1 cellular context compared by ENCODE assay signal in the genomic region with DNA sequence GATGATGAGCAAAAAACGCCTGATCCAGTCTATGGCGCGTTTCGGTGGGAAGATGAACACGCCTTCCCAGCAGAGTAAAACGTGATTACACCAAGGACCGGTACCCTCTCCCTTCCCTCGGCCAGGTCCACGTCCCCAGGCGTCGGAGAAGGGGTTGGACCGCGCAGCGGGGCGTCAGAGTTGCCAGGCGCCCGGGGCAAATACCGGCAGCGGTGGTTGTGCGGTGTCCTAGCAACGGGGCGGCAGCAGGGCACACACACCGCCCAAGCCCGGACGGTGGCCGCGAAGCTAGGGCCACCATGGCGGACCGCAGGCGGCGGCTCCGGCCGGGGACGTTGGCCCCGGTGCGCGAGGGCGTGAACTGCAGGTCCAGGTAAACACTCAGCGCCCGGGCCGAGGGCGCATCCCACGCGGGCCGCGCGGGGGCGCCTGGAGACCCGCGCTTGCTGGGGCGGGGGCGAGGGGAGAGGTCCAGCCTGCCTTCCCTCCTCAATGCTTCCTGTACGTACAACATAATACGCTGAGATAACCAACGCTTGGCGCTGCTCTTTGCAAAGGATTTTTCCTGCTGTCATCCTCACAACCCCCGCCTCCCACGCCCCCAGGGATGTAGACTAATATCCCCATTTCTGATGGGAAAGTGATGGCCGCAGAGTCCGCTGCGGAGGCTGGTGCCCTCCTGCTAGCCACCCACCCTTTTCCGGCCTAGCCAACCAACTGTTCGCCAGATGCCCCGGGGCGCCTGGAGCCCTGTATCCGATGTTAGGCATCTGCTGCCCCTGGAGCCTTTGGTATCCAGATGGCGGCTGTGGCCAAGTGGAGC.
TF ChIP-seq lines count a peak whose summit lies in the region.

A gene with protein sequence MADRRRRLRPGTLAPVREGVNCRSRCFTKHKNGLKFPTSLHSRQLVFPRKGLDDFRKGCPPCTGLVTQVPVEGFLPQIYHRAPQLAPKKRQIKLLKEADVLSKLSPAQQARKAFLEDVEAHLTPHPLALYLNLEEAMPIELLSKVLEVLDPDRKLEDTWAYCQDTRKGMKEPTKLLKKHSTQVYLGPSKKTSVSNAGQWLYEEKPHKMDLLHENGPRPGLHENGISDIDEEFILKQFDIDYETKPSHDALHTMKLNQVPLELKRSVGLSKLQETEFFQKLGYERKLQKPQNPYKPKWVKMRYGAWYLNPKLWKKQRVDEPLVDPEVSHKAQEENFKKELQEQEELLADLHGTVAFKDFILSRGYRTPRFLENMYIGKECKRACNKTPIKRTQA (plus strand): TSS at position 274 of the 823 bp plus-strand sequence. CDS start 26 bp downstream, at position 300.

TF ChIP-seq in HepG2, 621 proteins besides CTCF, POLR2A, EP300 and RAD21 (continued from another document and continues in another):
- TF ChIP-seq, protein P1, sequence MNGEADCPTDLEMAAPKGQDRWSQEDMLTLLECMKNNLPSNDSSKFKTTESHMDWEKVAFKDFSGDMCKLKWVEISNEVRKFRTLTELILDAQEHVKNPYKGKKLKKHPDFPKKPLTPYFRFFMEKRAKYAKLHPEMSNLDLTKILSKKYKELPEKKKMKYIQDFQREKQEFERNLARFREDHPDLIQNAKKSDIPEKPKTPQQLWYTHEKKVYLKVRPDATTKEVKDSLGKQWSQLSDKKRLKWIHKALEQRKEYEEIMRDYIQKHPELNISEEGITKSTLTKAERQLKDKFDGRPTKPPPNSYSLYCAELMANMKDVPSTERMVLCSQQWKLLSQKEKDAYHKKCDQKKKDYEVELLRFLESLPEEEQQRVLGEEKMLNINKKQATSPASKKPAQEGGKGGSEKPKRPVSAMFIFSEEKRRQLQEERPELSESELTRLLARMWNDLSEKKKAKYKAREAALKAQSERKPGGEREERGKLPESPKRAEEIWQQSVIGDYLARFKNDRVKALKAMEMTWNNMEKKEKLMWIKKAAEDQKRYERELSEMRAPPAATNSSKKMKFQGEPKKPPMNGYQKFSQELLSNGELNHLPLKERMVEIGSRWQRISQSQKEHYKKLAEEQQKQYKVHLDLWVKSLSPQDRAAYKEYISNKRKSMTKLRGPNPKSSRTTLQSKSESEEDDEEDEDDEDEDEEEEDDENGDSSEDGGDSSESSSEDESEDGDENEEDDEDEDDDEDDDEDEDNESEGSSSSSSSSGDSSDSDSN (CRISPR knock-in tag; IDR thresholded peaks at IDR 0.05): peak; percentile 79; the same call in 1 of the 2 replicates
- TF ChIP-seq ERF (CRISPR knock-in tag; IDR thresholded peaks at IDR 0.05): peak; percentile 82
- peak; percentile 95 for TF ChIP-seq RFX1 (IDR thresholded peaks at IDR 0.05)
- peak; percentile 55 for TF ChIP-seq PHF20 (CRISPR knock-in tag; IDR thresholded peaks at IDR 0.05)
- 0 out of 2 replicates have a peak, but pooled peaks have one; percentile 36 for TF ChIP-seq ZKSCAN8 (CRISPR knock-in tag; IDR thresholded peaks at IDR 0.05; ENCODE audit: borderline replicate concordance)
- TF ChIP-seq ZNF547 (CRISPR knock-in tag; IDR thresholded peaks at IDR 0.05): peak; percentile 65; the same call in 1 of the 2 replicates
- TF ChIP-seq ZNF205 (CRISPR knock-in tag; IDR thresholded peaks at IDR 0.05): peak; percentile 83
- TF ChIP-seq, protein P2, sequence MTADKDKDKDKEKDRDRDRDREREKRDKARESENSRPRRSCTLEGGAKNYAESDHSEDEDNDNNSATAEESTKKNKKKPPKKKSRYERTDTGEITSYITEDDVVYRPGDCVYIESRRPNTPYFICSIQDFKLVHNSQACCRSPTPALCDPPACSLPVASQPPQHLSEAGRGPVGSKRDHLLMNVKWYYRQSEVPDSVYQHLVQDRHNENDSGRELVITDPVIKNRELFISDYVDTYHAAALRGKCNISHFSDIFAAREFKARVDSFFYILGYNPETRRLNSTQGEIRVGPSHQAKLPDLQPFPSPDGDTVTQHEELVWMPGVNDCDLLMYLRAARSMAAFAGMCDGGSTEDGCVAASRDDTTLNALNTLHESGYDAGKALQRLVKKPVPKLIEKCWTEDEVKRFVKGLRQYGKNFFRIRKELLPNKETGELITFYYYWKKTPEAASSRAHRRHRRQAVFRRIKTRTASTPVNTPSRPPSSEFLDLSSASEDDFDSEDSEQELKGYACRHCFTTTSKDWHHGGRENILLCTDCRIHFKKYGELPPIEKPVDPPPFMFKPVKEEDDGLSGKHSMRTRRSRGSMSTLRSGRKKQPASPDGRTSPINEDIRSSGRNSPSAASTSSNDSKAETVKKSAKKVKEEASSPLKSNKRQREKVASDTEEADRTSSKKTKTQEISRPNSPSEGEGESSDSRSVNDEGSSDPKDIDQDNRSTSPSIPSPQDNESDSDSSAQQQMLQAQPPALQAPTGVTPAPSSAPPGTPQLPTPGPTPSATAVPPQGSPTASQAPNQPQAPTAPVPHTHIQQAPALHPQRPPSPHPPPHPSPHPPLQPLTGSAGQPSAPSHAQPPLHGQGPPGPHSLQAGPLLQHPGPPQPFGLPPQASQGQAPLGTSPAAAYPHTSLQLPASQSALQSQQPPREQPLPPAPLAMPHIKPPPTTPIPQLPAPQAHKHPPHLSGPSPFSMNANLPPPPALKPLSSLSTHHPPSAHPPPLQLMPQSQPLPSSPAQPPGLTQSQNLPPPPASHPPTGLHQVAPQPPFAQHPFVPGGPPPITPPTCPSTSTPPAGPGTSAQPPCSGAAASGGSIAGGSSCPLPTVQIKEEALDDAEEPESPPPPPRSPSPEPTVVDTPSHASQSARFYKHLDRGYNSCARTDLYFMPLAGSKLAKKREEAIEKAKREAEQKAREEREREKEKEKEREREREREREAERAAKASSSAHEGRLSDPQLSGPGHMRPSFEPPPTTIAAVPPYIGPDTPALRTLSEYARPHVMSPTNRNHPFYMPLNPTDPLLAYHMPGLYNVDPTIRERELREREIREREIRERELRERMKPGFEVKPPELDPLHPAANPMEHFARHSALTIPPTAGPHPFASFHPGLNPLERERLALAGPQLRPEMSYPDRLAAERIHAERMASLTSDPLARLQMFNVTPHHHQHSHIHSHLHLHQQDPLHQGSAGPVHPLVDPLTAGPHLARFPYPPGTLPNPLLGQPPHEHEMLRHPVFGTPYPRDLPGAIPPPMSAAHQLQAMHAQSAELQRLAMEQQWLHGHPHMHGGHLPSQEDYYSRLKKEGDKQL (CRISPR knock-in tag; IDR thresholded peaks at IDR 0.05; ENCODE audit: low read depth): no peak; the same call in 1 of the 2 replicates
- peak; percentile 91 for TF ChIP-seq HOXA3 (CRISPR knock-in tag; IDR thresholded peaks at IDR 0.05)
- TF ChIP-seq, protein P3, sequence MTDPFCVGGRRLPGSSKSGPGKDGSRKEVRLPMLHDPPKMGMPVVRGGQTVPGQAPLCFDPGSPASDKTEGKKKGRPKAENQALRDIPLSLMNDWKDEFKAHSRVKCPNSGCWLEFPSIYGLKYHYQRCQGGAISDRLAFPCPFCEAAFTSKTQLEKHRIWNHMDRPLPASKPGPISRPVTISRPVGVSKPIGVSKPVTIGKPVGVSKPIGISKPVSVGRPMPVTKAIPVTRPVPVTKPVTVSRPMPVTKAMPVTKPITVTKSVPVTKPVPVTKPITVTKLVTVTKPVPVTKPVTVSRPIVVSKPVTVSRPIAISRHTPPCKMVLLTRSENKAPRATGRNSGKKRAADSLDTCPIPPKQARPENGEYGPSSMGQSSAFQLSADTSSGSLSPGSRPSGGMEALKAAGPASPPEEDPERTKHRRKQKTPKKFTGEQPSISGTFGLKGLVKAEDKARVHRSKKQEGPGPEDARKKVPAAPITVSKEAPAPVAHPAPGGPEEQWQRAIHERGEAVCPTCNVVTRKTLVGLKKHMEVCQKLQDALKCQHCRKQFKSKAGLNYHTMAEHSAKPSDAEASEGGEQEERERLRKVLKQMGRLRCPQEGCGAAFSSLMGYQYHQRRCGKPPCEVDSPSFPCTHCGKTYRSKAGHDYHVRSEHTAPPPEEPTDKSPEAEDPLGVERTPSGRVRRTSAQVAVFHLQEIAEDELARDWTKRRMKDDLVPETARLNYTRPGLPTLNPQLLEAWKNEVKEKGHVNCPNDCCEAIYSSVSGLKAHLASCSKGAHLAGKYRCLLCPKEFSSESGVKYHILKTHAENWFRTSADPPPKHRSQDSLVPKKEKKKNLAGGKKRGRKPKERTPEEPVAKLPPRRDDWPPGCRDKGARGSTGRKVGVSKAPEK (CRISPR knock-in tag; IDR thresholded peaks at IDR 0.05; ENCODE audit: borderline replicate concordance): 0 out of 2 replicates have a peak, but pooled peaks have one; percentile 78
- TF ChIP-seq RFX3 (CRISPR knock-in tag; IDR thresholded peaks at IDR 0.05): peak; percentile 86
- TF ChIP-seq IRF2 (CRISPR knock-in tag; IDR thresholded peaks at IDR 0.05): peak; percentile 72; the same call in 1 of the 2 replicates
- TF ChIP-seq ZNF883 (CRISPR knock-in tag; IDR thresholded peaks at IDR 0.05; ENCODE audit: not compliant biosample characterization): no peak
- peak; percentile 60; the same call in 1 of the 2 replicates for TF ChIP-seq ZNF788 (CRISPR knock-in tag; IDR thresholded peaks at IDR 0.05; ENCODE audit: borderline replicate concordance)
- TF ChIP-seq CENPT (CRISPR knock-in tag; IDR thresholded peaks at IDR 0.05; ENCODE audit: low read depth): no peak
- TF ChIP-seq ARNT2 (CRISPR knock-in tag; IDR thresholded peaks at IDR 0.05; ENCODE audit: low read depth): peak; percentile 88
- TF ChIP-seq ZMYM4 (CRISPR knock-in tag; IDR thresholded peaks at IDR 0.05): peak; percentile 82
- 0 out of 2 replicates have a peak, but pooled peaks have one; percentile 40 for TF ChIP-seq ZNF713 (CRISPR knock-in tag; IDR thresholded peaks at IDR 0.05)
- TF ChIP-seq SOX5 (CRISPR knock-in tag; IDR thresholded peaks at IDR 0.05; ENCODE audit: borderline replicate concordance): peak; percentile 44; the same call in 1 of the 2 replicates
- TF ChIP-seq, protein P4, sequence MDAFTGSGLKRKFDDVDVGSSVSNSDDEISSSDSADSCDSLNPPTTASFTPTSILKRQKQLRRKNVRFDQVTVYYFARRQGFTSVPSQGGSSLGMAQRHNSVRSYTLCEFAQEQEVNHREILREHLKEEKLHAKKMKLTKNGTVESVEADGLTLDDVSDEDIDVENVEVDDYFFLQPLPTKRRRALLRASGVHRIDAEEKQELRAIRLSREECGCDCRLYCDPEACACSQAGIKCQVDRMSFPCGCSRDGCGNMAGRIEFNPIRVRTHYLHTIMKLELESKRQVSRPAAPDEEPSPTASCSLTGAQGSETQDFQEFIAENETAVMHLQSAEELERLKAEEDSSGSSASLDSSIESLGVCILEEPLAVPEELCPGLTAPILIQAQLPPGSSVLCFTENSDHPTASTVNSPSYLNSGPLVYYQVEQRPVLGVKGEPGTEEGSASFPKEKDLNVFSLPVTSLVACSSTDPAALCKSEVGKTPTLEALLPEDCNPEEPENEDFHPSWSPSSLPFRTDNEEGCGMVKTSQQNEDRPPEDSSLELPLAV (CRISPR knock-in tag; conservative IDR thresholded peaks at IDR 0.05; ENCODE audit: low read depth): no peak
- no peak for TF ChIP-seq ZKSCAN5 (CRISPR knock-in tag; IDR thresholded peaks at IDR 0.05)
- peak; percentile 56; the same call in 1 of the 2 replicates for TF ChIP-seq SAFB2 (CRISPR knock-in tag; IDR thresholded peaks at IDR 0.05; ENCODE audit: borderline replicate concordance, low read depth)
- TF ChIP-seq ZNF614 (CRISPR knock-in tag; IDR thresholded peaks at IDR 0.05; ENCODE audit: borderline replicate concordance): 0 out of 2 replicates have a peak, but pooled peaks have one; percentile 91
- no peak for TF ChIP-seq THYN1 (CRISPR knock-in tag; IDR thresholded peaks at IDR 0.05; ENCODE audit: borderline replicate concordance, low read depth)
- TF ChIP-seq RXRA (CRISPR knock-in tag; IDR thresholded peaks at IDR 0.05): peak; percentile 80
- TF ChIP-seq NFKB2 (CRISPR knock-in tag; IDR thresholded peaks at IDR 0.05; ENCODE audit: borderline replicate concordance): peak; percentile 59; the same call in 1 of the 2 replicates
- 0 out of 2 replicates have a peak, but pooled peaks have one; percentile 19 for TF ChIP-seq ZNF292 (CRISPR knock-in tag; IDR thresholded peaks at IDR 0.05; ENCODE audit: borderline replicate concordance, low read depth)
- peak; percentile 85 for TF ChIP-seq TEAD3 (CRISPR knock-in tag; optimal IDR thresholded peaks at IDR 0.05; ENCODE audit: borderline replicate concordance)
- TF ChIP-seq MED1 (CRISPR knock-in tag; IDR thresholded peaks at IDR 0.05): peak; percentile 63; the same call in 1 of the 2 replicates
- peak; percentile 37; the same call in 1 of the 2 replicates for TF ChIP-seq ZNF619 (CRISPR knock-in tag; IDR thresholded peaks at IDR 0.05)
- TF ChIP-seq ZNF235 (CRISPR knock-in tag; IDR thresholded peaks at IDR 0.05; ENCODE audit: borderline replicate concordance): peak; percentile 93
- TF ChIP-seq, protein P5, sequence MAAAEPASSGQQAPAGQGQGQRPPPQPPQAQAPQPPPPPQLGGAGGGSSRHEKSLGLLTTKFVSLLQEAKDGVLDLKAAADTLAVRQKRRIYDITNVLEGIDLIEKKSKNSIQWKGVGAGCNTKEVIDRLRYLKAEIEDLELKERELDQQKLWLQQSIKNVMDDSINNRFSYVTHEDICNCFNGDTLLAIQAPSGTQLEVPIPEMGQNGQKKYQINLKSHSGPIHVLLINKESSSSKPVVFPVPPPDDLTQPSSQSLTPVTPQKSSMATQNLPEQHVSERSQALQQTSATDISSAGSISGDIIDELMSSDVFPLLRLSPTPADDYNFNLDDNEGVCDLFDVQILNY (CRISPR knock-in tag; conservative IDR thresholded peaks at IDR 0.05): peak; percentile 41; the same call in 1 of the 2 replicates
- peak; percentile 93 for TF ChIP-seq YY1 (IDR thresholded peaks at IDR 0.05; ENCODE audit: insufficient read depth, insufficient replicate concordance, low read depth, low read length)
- no peak for TF ChIP-seq PAF1 (CRISPR knock-in tag; IDR thresholded peaks at IDR 0.05)
- TF ChIP-seq FOXK2 (IDR thresholded peaks at IDR 0.05): no peak
- TF ChIP-seq, protein P6, sequence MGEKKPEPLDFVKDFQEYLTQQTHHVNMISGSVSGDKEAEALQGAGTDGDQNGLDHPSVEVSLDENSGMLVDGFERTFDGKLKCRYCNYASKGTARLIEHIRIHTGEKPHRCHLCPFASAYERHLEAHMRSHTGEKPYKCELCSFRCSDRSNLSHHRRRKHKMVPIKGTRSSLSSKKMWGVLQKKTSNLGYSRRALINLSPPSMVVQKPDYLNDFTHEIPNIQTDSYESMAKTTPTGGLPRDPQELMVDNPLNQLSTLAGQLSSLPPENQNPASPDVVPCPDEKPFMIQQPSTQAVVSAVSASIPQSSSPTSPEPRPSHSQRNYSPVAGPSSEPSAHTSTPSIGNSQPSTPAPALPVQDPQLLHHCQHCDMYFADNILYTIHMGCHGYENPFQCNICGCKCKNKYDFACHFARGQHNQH (CRISPR knock-in tag; IDR thresholded peaks at IDR 0.05): peak; percentile 100
- TF ChIP-seq, protein P7, sequence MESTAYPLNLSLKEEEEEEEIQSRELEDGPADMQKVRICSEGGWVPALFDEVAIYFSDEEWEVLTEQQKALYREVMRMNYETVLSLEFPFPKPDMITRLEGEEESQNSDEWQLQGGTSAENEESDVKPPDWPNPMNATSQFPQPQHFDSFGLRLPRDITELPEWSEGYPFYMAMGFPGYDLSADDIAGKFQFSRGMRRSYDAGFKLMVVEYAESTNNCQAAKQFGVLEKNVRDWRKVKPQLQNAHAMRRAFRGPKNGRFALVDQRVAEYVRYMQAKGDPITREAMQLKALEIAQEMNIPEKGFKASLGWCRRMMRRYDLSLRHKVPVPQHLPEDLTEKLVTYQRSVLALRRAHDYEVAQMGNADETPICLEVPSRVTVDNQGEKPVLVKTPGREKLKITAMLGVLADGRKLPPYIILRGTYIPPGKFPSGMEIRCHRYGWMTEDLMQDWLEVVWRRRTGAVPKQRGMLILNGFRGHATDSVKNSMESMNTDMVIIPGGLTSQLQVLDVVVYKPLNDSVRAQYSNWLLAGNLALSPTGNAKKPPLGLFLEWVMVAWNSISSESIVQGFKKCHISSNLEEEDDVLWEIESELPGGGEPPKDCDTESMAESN (CRISPR knock-in tag; conservative IDR thresholded peaks at IDR 0.05): peak; percentile 89
- peak; percentile 34; the same call in 1 of the 2 replicates for TF ChIP-seq ZNF556 (CRISPR knock-in tag; IDR thresholded peaks at IDR 0.05; ENCODE audit: borderline replicate concordance)
- TF ChIP-seq SATB2 (CRISPR knock-in tag; IDR thresholded peaks at IDR 0.05): 0 out of 2 replicates have a peak, but pooled peaks have one; percentile 34
- peak; percentile 63 for TF ChIP-seq PHF8 (CRISPR knock-in tag; IDR thresholded peaks at IDR 0.05)
